13 cellular contexts compared by ENCODE assay signal in genomic region chr5:140207250-140207954, GRCh38. TPM values are rescaled to one million over a fixed set of nuclear protein-coding genes. Genes with fewer than 3 reads are reported as not detected.
DNase-seq lines count a peak whose midpoint lies in the region; ATAC-seq, FAIRE-seq and TF ChIP-seq lines count a peak whose summit lies in the region.
"Had no signal": no experiment of that assay in that cellular context is flagged by ENCODE, and none has a peak within 500 bp of the region (broad histone marks: within the 10 kb centered on the region; RNA-seq: fewer than 3 reads in every experiment).

No MANE protein-coding gene starts in this region.

- H3K4me1 ChIP-seq in mesendoderm (ENCODE audit: control insufficient read depth, low read depth, low read length): peaks cover 3% of the 10 kb centered on the region

- H2BK5ac ChIP-seq in mesendoderm (ENCODE audit: low read length): no peak overlapping the region

- no TSS peak for BruUV-seq in Calu3 (replicated peaks; lab: Mats Ljungman, UMichigan)

- H3K4ac ChIP-seq in mesendoderm (ENCODE audit: low read depth, low read length): no peak overlapping the region

- FAIRE-seq in urothelium cell line (lab: Jason Lieb, UNC): no peak

- no CpG with 5 or more reads among the region's 2 CpGs for WGBS in mesendoderm (ENCODE audit: extremely low coverage, insufficient coverage, low lambda C conversion rate)

- peak overlapping the region; percentile 9 for H3K27ac Mint-ChIP-seq in Calu3 (ENCODE audit: unreplicated experiment)
- H3K27ac Mint-ChIP-seq in activated naive CD8-positive, alpha-beta T cell treated with anti-CD3 and anti-CD28 coated beads, Interleukin-2, amount 10 ng/mL, durations not matched to agents 7 days and 5 days: peak overlapping the region; percentile 53
- H3K27ac Mint-ChIP-seq: activated T-cell treated with anti-CD3 and anti-CD28 coated beads, Interleukin-2, amount 50 U/mL, for 24 hours; brain had no signal

- TF ChIP-seq CTCF in Calu3 (IDR thresholded peaks at IDR 0.05; ENCODE audit: unreplicated experiment): no peak

- H3K79me2 ChIP-seq in mesendoderm (ENCODE audit: control insufficient read depth, insufficient read depth, low read length): no peaks in the 10 kb centered on the region

- no peak overlapping the region for H3K4me3 Mint-ChIP-seq in Calu3 (ENCODE audit: low read depth, unreplicated experiment)
- peak overlapping the region; percentile 19 for H3K4me3 Mint-ChIP-seq in activated naive CD8-positive, alpha-beta T cell treated with anti-CD3 and anti-CD28 coated beads, Interleukin-2, amount 10 ng/mL, durations not matched to agents 7 days and 5 days
- H3K4me3 Mint-ChIP-seq: activated T-cell treated with anti-CD3 and anti-CD28 coated beads, Interleukin-2, amount 50 U/mL, for 24 hours; brain; naive B cell had no signal

- H3K27me3 ChIP-seq in mesendoderm (ENCODE audit: insufficient read depth, low read length, poor library complexity): no peaks in the 10 kb centered on the region
- H3K27me3 ChIP-seq: spleen had no signal

- H3K27ac ChIP-seq in mesendoderm (ENCODE audit: low read depth, low read length): no peak overlapping the region

- peak; percentile 36 for DNase-seq in Calu3
- no peak for DNase-seq in activated naive CD8-positive, alpha-beta T cell treated with anti-CD3 and anti-CD28 coated beads, Interleukin-2, amount 10 ng/mL, durations not matched to agents 7 days and 5 days
- no peak for DNase-seq in mesendoderm
- DNase-seq in NCI-H146 treated with DMSO at 0.1 percent for 48 hours (lab: John Stamatoyannopoulos, UW; ENCODE audit: unreplicated experiment): no peak
- DNase-seq in urothelium cell line (ENCODE audit: low spot score): no peak
- no peak for DNase-seq in NOMO-1 treated with DMSO at 0.1 percent for 48 hours (lab: John Stamatoyannopoulos, UW; ENCODE audit: unreplicated experiment)
- DNase-seq: activated T-cell treated with anti-CD3 and anti-CD28 coated beads, Interleukin-2, amount 50 U/mL, for 24 hours; naive B cell; NCI-H1930; spleen had no signal

- H3K36me3 ChIP-seq in mesendoderm (ENCODE audit: control insufficient read depth, insufficient read depth, low read length): no peaks in the 10 kb centered on the region

- H3K36me3 Mint-ChIP-seq in Calu3 (ENCODE audit: insufficient read depth, unreplicated experiment): no peaks in the 10 kb centered on the region
- H3K36me3 Mint-ChIP-seq in activated naive CD8-positive, alpha-beta T cell treated with anti-CD3 and anti-CD28 coated beads, Interleukin-2, amount 10 ng/mL, durations not matched to agents 7 days and 5 days: peaks cover 6% of the 10 kb centered on the region

- no peak overlapping the region for H3K4me2 ChIP-seq in mesendoderm (ENCODE audit: low read length)

- H3K56ac ChIP-seq in mesendoderm (ENCODE audit: low read length): no peak overlapping the region

- H2BK120ac ChIP-seq in mesendoderm (ENCODE audit: low read depth, low read length): no peak overlapping the region

- POLR2A ChIA-PET in activated naive CD8-positive, alpha-beta T cell treated with anti-CD3 and anti-CD28 coated beads, Interleukin-2, amount 10 ng/mL, durations not matched to agents 7 days and 5 days (lab: Charles Lee): no interaction called here

- no peaks in the 10 kb centered on the region for H3K79me1 ChIP-seq in mesendoderm (ENCODE audit: low read length)

- intact Hi-C loops in Calu3 (cut with micrococcal nuclease; ENCODE audit: unreplicated experiment): no loop called here

- CTCF ChIA-PET in Calu3 (lab: Charles Lee): interaction anchor here (0.9 kb wide), 1 partner anchor 22 kb away, joined by 3 read pairs; no protein-coding TSS in a partner anchor

- H3K27me3 Mint-ChIP-seq in Calu3 (ENCODE audit: unreplicated experiment): no peaks in the 10 kb centered on the region
- H3K27me3 Mint-ChIP-seq in activated naive CD8-positive, alpha-beta T cell treated with anti-CD3 and anti-CD28 coated beads, Interleukin-2, amount 10 ng/mL, durations not matched to agents 7 days and 5 days: no peaks in the 10 kb centered on the region
- H3K27me3 Mint-ChIP-seq: activated T-cell treated with anti-CD3 and anti-CD28 coated beads, Interleukin-2, amount 50 U/mL, for 24 hours; brain had no signal

- H3K18ac ChIP-seq in mesendoderm (ENCODE audit: low read length): no peak overlapping the region

- no peak overlapping the region for H3K4me3 ChIP-seq in mesendoderm (ENCODE audit: low read length)
- H3K4me3 ChIP-seq: spleen had no signal

- H4K5ac ChIP-seq in mesendoderm (ENCODE audit: low read length): no peak overlapping the region

- H3K23ac ChIP-seq in mesendoderm (ENCODE audit: low read length): no peak overlapping the region

- no peak overlapping the region for H4K8ac ChIP-seq in mesendoderm (ENCODE audit: low read depth, low read length)

- peaks cover 21% of the 10 kb centered on the region for H3K4me1 Mint-ChIP-seq in Calu3 (ENCODE audit: low read depth, unreplicated experiment)
- peaks cover 12% of the 10 kb centered on the region for H3K4me1 Mint-ChIP-seq in activated naive CD8-positive, alpha-beta T cell treated with anti-CD3 and anti-CD28 coated beads, Interleukin-2, amount 10 ng/mL, durations not matched to agents 7 days and 5 days
- H3K4me1 Mint-ChIP-seq: naive B cell had no signal

- no peaks in the 10 kb centered on the region for H3K9me3 Mint-ChIP-seq in Calu3 (ENCODE audit: low read depth, unreplicated experiment)
- peaks cover 2% of the 10 kb centered on the region for H3K9me3 Mint-ChIP-seq in activated naive CD8-positive, alpha-beta T cell treated with anti-CD3 and anti-CD28 coated beads, Interleukin-2, amount 10 ng/mL, durations not matched to agents 7 days and 5 days
- H3K9me3 Mint-ChIP-seq: activated T-cell treated with anti-CD3 and anti-CD28 coated beads, Interleukin-2, amount 50 U/mL, for 24 hours had no signal

- no peak overlapping the region for H3K9ac ChIP-seq in mesendoderm (ENCODE audit: low read length)

- H2BK15ac ChIP-seq in mesendoderm (replicated peaks; ENCODE audit: low read depth): no peak overlapping the region

- H2AK5ac ChIP-seq in mesendoderm (ENCODE audit: low read length): no peak overlapping the region

- ATAC-seq in GM19351 (IDR thresholded peaks at IDR 0.05; ENCODE audit: unreplicated experiment) (peak; percentile 58), HG02973 (IDR thresholded peaks at IDR 0.05; ENCODE audit: unreplicated experiment) (peak; percentile 86)
- no peak for ATAC-seq in activated naive CD8-positive, alpha-beta T cell treated with anti-CD3 and anti-CD28 coated beads, Interleukin-2, amount 10 ng/mL, durations not matched to agents 7 days and 5 days (ENCODE audit: low read depth)

RNA-seq across cellular contexts. Expression of gene CYSTM1, which starts 32.4 kb away (rescaled TPM):
- 198 and 259 TPM in 2 replicates for total RNA-seq in Calu3 (2022)
- 10 to 100 TPM; 12.1 to 13.5 TPM for total RNA-seq in activated naive CD8-positive, alpha-beta T cell treated with anti-CD3 and anti-CD28 coated beads, Interleukin-2, amount 10 ng/mL, durations not matched to agents 7 days and 5 days
- polyA plus RNA-seq in mesendoderm (2013, experiment 1 of 2): 21.9 TPM
- 20.3 TPM for polyA plus RNA-seq in mesendoderm (2013, experiment 2 of 2)

Comparison
In these comparisons a context has a peak if more than half of its experiments do, and no peak if none do; other contexts are left out.
1. RNA of gene CYSTM1, which starts 32.4 kb away (total RNA-seq): 198 to 259 TPM in Calu3; 12.1 to 13.5 TPM in activated naive CD8-positive, alpha-beta T cell treated with anti-CD3 and anti-CD28 coated beads, Interleukin-2, amount 10 ng/mL, durations not matched to agents 7 days and 5 days; every median in the first group is over 10 times any median in the second.